ENCODE assay signal across 1 cellular context in the genomic region with DNA sequence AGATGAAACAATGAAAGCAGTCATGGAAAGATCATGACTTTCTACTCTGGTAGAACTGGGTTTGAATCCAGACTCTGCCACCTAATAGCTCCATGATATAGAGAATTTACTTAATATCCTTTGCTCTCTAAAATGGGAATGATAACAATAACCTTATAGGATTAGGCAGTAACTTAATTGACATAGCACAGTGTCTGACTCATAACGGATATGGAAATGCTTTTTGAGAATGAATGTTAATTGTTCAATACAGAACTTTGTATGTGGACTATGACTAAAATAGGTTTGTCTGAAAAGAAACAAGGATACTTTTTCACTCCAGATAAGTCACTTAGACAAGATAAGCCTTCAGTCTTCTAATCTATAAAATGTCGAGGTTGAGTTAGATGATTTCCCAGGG.
TF ChIP-seq lines count a peak whose summit lies in the region.

No MANE protein-coding gene starts in this region.

TF ChIP-seq in SK-N-SH, 30 proteins besides CTCF, POLR2A, EP300 and RAD21 (continued from another document):
- TF ChIP-seq, protein P1, sequence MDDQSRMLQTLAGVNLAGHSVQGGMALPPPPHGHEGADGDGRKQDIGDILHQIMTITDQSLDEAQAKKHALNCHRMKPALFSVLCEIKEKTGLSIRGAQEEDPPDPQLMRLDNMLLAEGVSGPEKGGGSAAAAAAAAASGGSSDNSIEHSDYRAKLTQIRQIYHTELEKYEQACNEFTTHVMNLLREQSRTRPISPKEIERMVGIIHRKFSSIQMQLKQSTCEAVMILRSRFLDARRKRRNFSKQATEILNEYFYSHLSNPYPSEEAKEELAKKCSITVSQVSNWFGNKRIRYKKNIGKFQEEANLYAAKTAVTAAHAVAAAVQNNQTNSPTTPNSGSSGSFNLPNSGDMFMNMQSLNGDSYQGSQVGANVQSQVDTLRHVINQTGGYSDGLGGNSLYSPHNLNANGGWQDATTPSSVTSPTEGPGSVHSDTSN (IDR thresholded peaks at IDR 0.05), result no peak
- TF ChIP-seq RCOR1 (IDR thresholded peaks at IDR 0.05; ENCODE audit: low read length) (no peak), SIN3A (IDR thresholded peaks at IDR 0.05; ENCODE audit: borderline replicate concordance, low read depth, low read length) (no peak), GATA2 (CRISPR knock-in tag; IDR thresholded peaks at IDR 0.05) (no peak), ELF1 (IDR thresholded peaks at IDR 0.05) (no peak), FOSL2 (IDR thresholded peaks at IDR 0.05; ENCODE audit: borderline replicate concordance, low read depth) (no peak), SMC3 (IDR thresholded peaks at IDR 0.05; ENCODE audit: low read depth, low read length) (no peak), GABPA (IDR thresholded peaks at IDR 0.05; ENCODE audit: low read depth) (no peak), POLR2AphosphoS5 (IDR thresholded peaks at IDR 0.05; ENCODE audit: low read depth, low read length) (no peak), JUND (IDR thresholded peaks at IDR 0.05) (no peak), CHD2 (IDR thresholded peaks at IDR 0.05; ENCODE audit: low read length, partially characterized antibody) (no peak)
- TF ChIP-seq, protein P2, sequence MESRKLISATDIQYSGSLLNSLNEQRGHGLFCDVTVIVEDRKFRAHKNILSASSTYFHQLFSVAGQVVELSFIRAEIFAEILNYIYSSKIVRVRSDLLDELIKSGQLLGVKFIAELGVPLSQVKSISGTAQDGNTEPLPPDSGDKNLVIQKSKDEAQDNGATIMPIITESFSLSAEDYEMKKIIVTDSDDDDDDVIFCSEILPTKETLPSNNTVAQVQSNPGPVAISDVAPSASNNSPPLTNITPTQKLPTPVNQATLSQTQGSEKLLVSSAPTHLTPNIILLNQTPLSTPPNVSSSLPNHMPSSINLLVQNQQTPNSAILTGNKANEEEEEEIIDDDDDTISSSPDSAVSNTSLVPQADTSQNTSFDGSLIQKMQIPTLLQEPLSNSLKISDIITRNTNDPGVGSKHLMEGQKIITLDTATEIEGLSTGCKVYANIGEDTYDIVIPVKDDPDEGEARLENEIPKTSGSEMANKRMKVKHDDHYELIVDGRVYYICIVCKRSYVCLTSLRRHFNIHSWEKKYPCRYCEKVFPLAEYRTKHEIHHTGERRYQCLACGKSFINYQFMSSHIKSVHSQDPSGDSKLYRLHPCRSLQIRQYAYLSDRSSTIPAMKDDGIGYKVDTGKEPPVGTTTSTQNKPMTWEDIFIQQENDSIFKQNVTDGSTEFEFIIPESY (IDR thresholded peaks at IDR 0.05; ENCODE audit: borderline replicate concordance, low read depth), result no peak
TF ChIP-seq in SK-N-SH: peak in this region for 0.
